ENCODE assay signal across 8 cellular contexts in the genomic region with DNA sequence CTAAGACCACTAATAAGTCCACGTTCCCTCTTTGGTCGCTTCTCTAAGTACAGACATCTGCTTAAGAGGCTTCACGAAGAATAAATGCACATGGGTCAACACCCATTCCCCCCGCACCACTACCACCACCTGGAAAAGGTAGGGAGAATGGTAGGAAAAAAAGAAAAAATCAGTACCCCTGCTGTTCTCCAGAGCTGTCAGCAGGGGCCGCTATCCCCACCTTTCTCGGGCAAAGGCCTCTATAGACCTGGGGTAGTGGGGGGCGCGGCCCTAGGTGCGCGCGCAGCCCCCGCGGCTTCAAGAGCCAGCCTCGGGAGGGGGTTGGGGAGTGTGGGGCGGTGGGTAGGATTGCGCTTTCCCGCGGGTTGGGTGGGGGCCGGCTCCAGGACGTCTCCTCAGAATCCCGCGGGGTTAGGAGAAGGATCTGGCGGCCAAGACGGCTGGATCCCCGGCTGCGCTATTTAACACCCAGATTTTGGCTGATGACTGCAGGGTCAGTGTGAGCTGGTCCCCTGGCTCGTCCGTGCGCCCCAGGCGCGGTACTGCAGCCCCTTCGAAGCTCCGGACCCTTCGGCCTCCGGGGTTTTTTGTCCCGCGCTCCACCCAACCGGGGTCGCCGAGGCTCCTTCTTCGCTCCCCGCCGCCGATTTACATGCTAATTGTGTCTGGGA. TPM values are rescaled to one million over a fixed set of nuclear protein-coding genes. Genes with fewer than 3 reads are reported as not detected.
DNase-seq lines count a peak whose midpoint lies in the region; ATAC-seq and TF ChIP-seq lines count a peak whose summit lies in the region.

No MANE protein-coding gene starts in this region.

- peak overlapping the region; percentile 87 for H3K4me3 ChIP-seq in kidney epithelial cell (ENCODE audit: low read depth, low read length)

- peaks cover 6% of the 10 kb centered on the region for H3K27me3 Mint-ChIP-seq in chondrocyte (ENCODE audit: low read depth)

- H3K27ac Mint-ChIP-seq in chondrocyte (ENCODE audit: unreplicated experiment): no peak overlapping the region

- peak; percentile 97 for TF ChIP-seq CTCF in chondrocyte (IDR thresholded peaks at IDR 0.05)
- TF ChIP-seq CTCF in kidney epithelial cell (IDR thresholded peaks at IDR 0.05; ENCODE audit: insufficient read depth, low read length, poor library complexity, severe bottlenecking): peak; percentile 93

- peak; percentile 58 for DNase-seq in COLO668 (lab: John Stamatoyannopoulos, UW; ENCODE audit: unreplicated experiment)
- peak; percentile 29 for DNase-seq in RPMI7951 (ENCODE audit: low read depth)
- DNase-seq in chondrocyte (ENCODE audit: low spot score): no peak
- DNase-seq in kidney epithelial cell (ENCODE audit: low read depth): no peak
- DNase-seq in stimulated activated CD4-positive, alpha-beta T cell treated with anti-CD3 and anti-CD28 coated beads, Interleukin-2, amount 100 ng/mL, for 24 hours: peak; percentile 29 to 64
- DNase-seq in NK-92 (lab: John Stamatoyannopoulos, UW; ENCODE audit: unreplicated experiment): no peak

- H3K27me3 ChIP-seq in kidney epithelial cell (ENCODE audit: control insufficient read depth, insufficient read depth, low read length): peaks cover 10% of the 10 kb centered on the region

- H3K4me3 Mint-ChIP-seq in chondrocyte (ENCODE audit: unreplicated experiment): peak overlapping the region; percentile 84

- H3K36me3 ChIP-seq in kidney epithelial cell (ENCODE audit: control insufficient read depth, insufficient read depth, low read length): no peaks in the 10 kb centered on the region

- H3K36me3 Mint-ChIP-seq in chondrocyte (ENCODE audit: low read depth): no peaks in the 10 kb centered on the region

- ATAC-seq in GM19043 (IDR thresholded peaks at IDR 0.05; ENCODE audit: low read depth, unreplicated experiment) (peak; percentile 36), HG03135 (IDR thresholded peaks at IDR 0.05; ENCODE audit: unreplicated experiment) (peak; percentile 48)

- H3K4me1 Mint-ChIP-seq in chondrocyte (ENCODE audit: low read depth): peaks cover 31% of the 10 kb centered on the region

- H3K9me3 Mint-ChIP-seq in chondrocyte (ENCODE audit: low read depth): no peaks in the 10 kb centered on the region

RNA-seq across cellular contexts. Expression of gene SEMA6A, which starts 1.6 kb away (rescaled TPM):
- 0.12 and 0.39 TPM in 2 replicates for total RNA-seq in RPMI7951 (2014; rRNA removed; shearing (Covaris generic))
- 3.5 to 4.9 TPM (median 3.9 TPM) in 3 replicates for total RNA-seq in chondrocyte
- total RNA-seq in kidney epithelial cell: 6.3 and 9.2 TPM in 2 replicates

Comparison
In these comparisons a context has a peak if more than half of its experiments do, and no peak if none do; other contexts are left out.
1. DNase-seq: peak in COLO668 (single experiment), RPMI7951 (single experiment) and stimulated activated CD4-positive, alpha-beta T cell treated with anti-CD3 and anti-CD28 coated beads, Interleukin-2, amount 100 ng/mL, for 24 hours (2 of 2); none in chondrocyte (single experiment), kidney epithelial cell (single experiment) and NK-92 (single experiment).